Comparison of ENCODE assay signal across 9 cellular contexts in genomic region chr12:56766535-56766934, GRCh38. TPM values are rescaled to one million over a fixed set of nuclear protein-coding genes. Genes with fewer than 3 reads are reported as not detected.
DNase-seq lines count a peak whose midpoint lies in the region; ATAC-seq and TF ChIP-seq lines count a peak whose summit lies in the region.
"Had no signal": no experiment of that assay in that cellular context is flagged by ENCODE, and none has a peak within 500 bp of the region (broad histone marks: within the 10 kb centered on the region; RNA-seq: fewer than 3 reads in every experiment).

No MANE protein-coding gene starts in this region.

- no peak overlapping the region for H4K8ac ChIP-seq in neuronal stem cell (ENCODE audit: low read depth, low read length)

- H4K91ac ChIP-seq in neuronal stem cell (ENCODE audit: low read depth, low read length, poor library complexity): no peak overlapping the region

- ATAC-seq in GM18505 (IDR thresholded peaks at IDR 0.05; ENCODE audit: unreplicated experiment) (peak; percentile 93), GM21528 (IDR thresholded peaks at IDR 0.05; ENCODE audit: low FRiP score, unreplicated experiment) (peak; percentile 99), HG03432 (IDR thresholded peaks at IDR 0.05; ENCODE audit: unreplicated experiment) (peak; percentile 98), left ventricle myocardium superior (peak; percentile 43)

- no peak overlapping the region for H3K18ac ChIP-seq in neuronal stem cell (ENCODE audit: low read length)

- H3K79me1 ChIP-seq in neuronal stem cell (ENCODE audit: low read depth, low read length): no peaks in the 10 kb centered on the region

- DNase-seq in left ventricle myocardium superior (no peak), DMS 273 (lab: John Stamatoyannopoulos, UW; ENCODE audit: unreplicated experiment) (no peak), G401 (ENCODE audit: low spot score) (no peak), neuronal stem cell (ENCODE audit: low spot score) (no peak)
- no peak for DNase-seq in activated CD4-positive, alpha-beta T cell treated with anti-CD3 and anti-CD28 coated beads for 1 hour
- DNase-seq: NCI-H2107 had no signal

- no peaks in the 10 kb centered on the region for H3K36me3 ChIP-seq in neuronal stem cell (replicated peaks in 1 of 2; ENCODE audit: control insufficient read depth in 2 of 2, insufficient read depth in 2 of 2, low read length in 2 of 2)

- no peak overlapping the region for H2BK120ac ChIP-seq in neuronal stem cell (ENCODE audit: low read depth, low read length)

- intact Hi-C loops in left ventricle myocardium superior (cut with micrococcal nuclease): no loop called here

- no peak overlapping the region for H3K23ac ChIP-seq in neuronal stem cell (ENCODE audit: low read depth, low read length, poor library complexity)

- H2BK12ac ChIP-seq in neuronal stem cell (ENCODE audit: low read length): no peak overlapping the region

- H2AK5ac ChIP-seq in neuronal stem cell (ENCODE audit: low read depth, low read length): no peak overlapping the region

- in situ Hi-C loops in G401 (cut with HindIII; ENCODE audit: low sequenced_read_pairs): loop anchor here (25.0 kb wide), 1 partner anchor 221 kb away; a partner anchor contains a TSS

- no peak overlapping the region for H3K4me2 ChIP-seq in neuronal stem cell (ENCODE audit: insufficient read depth, low read length, poor library complexity, severe bottlenecking)

- H3K27ac ChIP-seq in neuronal stem cell (replicated peaks; ENCODE audit: low read length): no peak overlapping the region

- no CpG with 5 or more reads among the region's 6 CpGs for WGBS in neuronal stem cell (ENCODE audit: extremely low coverage in 2 of 2, insufficient read length in 2 of 2, insufficient replicate concordance in 1 of 2), 2 donors

- H3K27me3 ChIP-seq in neuronal stem cell (ENCODE audit: control insufficient read depth in 3 of 3, insufficient read depth in 3 of 3, low read depth in 1 of 3, low read length in 3 of 3): peaks cover 0 to 11% (median 0%) of the 10 kb centered on the region in 3 experiments

- H3K4me3 ChIP-seq in neuronal stem cell (ENCODE audit: low read length in 2 of 2): no peak overlapping the region

- H2BK5ac ChIP-seq in neuronal stem cell (ENCODE audit: low read length): no peak overlapping the region

- H3K4ac ChIP-seq in neuronal stem cell (ENCODE audit: low read length): no peak overlapping the region

- H3K9ac ChIP-seq in neuronal stem cell (ENCODE audit: low read depth, low read length, poor library complexity): no peak overlapping the region

- peaks cover 0 to 9% of the 10 kb centered on the region in 2 donors for H3K4me1 ChIP-seq in neuronal stem cell (ENCODE audit: control insufficient read depth in 2 of 2, insufficient read depth in 1 of 2, low read depth in 1 of 2, low read length in 2 of 2)

- H3K14ac ChIP-seq in neuronal stem cell (ENCODE audit: low read length): no peak overlapping the region

- no peak for TF ChIP-seq POLR2A in GM18505 (IDR thresholded peaks at IDR 0.05; ENCODE audit: borderline replicate concordance, extremely low read depth, insufficient read depth, insufficient read length)

- H2BK15ac ChIP-seq in neuronal stem cell (ENCODE audit: low read length): no peak overlapping the region

- no peaks in the 10 kb centered on the region for H3K9me3 ChIP-seq in neuronal stem cell (replicated peaks in 1 of 2; ENCODE audit: control insufficient read depth in 2 of 2, insufficient read depth in 1 of 2, low read depth in 1 of 2, low read length in 2 of 2)

- H2AFZ ChIP-seq in neuronal stem cell (ENCODE audit: low read length): no peak overlapping the region

RNA-seq across cellular contexts. Expression of gene HSD17B6, which starts 3.4 kb away (rescaled TPM):
- 0.25 TPM for total RNA-seq in left ventricle myocardium superior
- total RNA-seq in G401 (2014; rRNA removed; shearing (Covaris generic)): 1.8 and 3.0 TPM in 2 replicates
- 5.5 TPM for polyA plus RNA-seq in neuronal stem cell (2013, experiment 1 of 2)
- 5.1 TPM for polyA plus RNA-seq in neuronal stem cell (2013, experiment 2 of 2)

RNA-seq across cellular contexts. Expression of gene PRIM1, which starts 14.4 kb away (rescaled TPM):
- total RNA-seq in left ventricle myocardium superior: 4.0 TPM
- 11.9 and 25.5 TPM in 2 replicates for total RNA-seq in G401 (2014; rRNA removed; shearing (Covaris generic))
- polyA plus RNA-seq in neuronal stem cell (2013, experiment 1 of 2): 37.6 TPM
- 38.3 TPM for polyA plus RNA-seq in neuronal stem cell (2013, experiment 2 of 2)

RNA-seq across cellular contexts. Expression of gene NACA, which starts 41.4 kb away (rescaled TPM):
- total RNA-seq in left ventricle myocardium superior: 540 TPM
- 1,378 and 1,667 TPM in 2 replicates for total RNA-seq in G401 (2014; rRNA removed; shearing (Covaris generic))
- 2,797 TPM for polyA plus RNA-seq in neuronal stem cell (2013, experiment 1 of 2)
- 2,786 TPM for polyA plus RNA-seq in neuronal stem cell (2013, experiment 2 of 2)

Comparison
In these comparisons a context has a peak if more than half of its experiments do, and no peak if none do; other contexts are left out.
1. ATAC-seq: peak in every context shown above with its lines; median percentile 99 in GM21528; 98 in HG03432; 93 in GM18505; 43 in left ventricle myocardium superior.